Comparison of ENCODE assay signal across 1 cellular context in the genomic region with DNA sequence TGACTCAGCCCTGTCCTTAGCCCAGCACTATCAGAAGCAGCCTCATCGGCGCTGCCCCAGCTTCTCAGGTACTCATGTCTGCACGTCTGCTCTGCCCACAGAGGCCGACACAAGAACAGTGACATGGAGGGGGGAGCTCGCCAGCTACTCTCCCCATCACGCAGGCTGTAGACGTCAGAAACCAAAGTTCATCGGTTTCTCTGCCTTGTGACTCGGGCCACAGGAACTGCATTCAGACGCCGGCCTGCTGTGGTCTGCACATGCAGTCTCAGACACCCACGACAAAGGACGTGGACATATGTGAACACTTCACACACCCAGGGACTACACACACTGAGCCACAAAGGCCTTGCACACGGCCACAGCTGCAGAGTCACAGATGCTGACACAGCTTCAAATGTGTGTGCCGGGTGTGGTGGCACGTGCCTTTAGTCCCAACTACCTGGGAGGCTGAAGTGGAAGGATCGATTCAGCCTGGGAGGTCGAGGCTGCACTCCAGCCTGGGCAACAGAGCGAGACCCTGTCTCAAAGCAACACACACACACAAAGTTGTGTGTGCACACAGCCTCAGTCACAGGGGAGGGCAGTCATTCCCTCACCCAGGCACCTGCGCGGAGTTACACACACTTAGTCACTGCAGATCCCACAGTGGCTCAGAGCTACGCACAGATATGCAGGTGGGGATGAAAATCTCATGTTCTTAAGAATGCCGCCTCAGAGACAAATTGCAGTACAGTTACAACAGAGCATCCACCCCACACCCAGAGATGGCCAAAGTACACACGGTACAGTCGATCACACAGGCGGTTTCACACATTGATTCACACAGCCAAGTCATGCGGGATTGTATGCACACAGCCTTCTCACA.
TF ChIP-seq lines count a peak whose summit lies in the region.

No MANE protein-coding gene starts in this region.

TF ChIP-seq in HepG2, 621 proteins besides CTCF, POLR2A, EP300 and RAD21 (continues in another document):
- peak; percentile 92 for TF ChIP-seq SALL1 (CRISPR knock-in tag; IDR thresholded peaks at IDR 0.05)
- TF ChIP-seq ZIK1 (CRISPR knock-in tag; IDR thresholded peaks at IDR 0.05; ENCODE audit: borderline replicate concordance, low read depth): peak; percentile 66
- TF ChIP-seq, protein P1, sequence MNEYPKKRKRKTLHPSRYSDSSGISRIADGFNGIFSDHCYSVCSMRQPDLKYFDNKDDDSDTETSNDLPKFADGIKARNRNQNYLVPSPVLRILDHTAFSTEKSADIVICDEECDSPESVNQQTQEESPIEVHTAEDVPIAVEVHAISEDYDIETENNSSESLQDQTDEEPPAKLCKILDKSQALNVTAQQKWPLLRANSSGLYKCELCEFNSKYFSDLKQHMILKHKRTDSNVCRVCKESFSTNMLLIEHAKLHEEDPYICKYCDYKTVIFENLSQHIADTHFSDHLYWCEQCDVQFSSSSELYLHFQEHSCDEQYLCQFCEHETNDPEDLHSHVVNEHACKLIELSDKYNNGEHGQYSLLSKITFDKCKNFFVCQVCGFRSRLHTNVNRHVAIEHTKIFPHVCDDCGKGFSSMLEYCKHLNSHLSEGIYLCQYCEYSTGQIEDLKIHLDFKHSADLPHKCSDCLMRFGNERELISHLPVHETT (CRISPR knock-in tag; conservative IDR thresholded peaks at IDR 0.05): peak; percentile 79
- TF ChIP-seq, protein P2, sequence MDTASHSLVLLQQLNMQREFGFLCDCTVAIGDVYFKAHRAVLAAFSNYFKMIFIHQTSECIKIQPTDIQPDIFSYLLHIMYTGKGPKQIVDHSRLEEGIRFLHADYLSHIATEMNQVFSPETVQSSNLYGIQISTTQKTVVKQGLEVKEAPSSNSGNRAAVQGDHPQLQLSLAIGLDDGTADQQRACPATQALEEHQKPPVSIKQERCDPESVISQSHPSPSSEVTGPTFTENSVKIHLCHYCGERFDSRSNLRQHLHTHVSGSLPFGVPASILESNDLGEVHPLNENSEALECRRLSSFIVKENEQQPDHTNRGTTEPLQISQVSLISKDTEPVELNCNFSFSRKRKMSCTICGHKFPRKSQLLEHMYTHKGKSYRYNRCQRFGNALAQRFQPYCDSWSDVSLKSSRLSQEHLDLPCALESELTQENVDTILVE (CRISPR knock-in tag; IDR thresholded peaks at IDR 0.05): peak; percentile 24; the same call in 1 of the 2 replicates
- peak; percentile 88 for TF ChIP-seq GATAD2A (CRISPR knock-in tag; IDR thresholded peaks at IDR 0.05)
- no peak for TF ChIP-seq STAG1 (CRISPR knock-in tag; IDR thresholded peaks at IDR 0.05)
- TF ChIP-seq PAF1 (CRISPR knock-in tag; IDR thresholded peaks at IDR 0.05): no peak
- TF ChIP-seq, protein P3, sequence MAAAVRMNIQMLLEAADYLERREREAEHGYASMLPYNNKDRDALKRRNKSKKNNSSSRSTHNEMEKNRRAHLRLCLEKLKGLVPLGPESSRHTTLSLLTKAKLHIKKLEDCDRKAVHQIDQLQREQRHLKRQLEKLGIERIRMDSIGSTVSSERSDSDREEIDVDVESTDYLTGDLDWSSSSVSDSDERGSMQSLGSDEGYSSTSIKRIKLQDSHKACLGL (CRISPR knock-in tag; IDR thresholded peaks at IDR 0.05): peak; percentile 70
- TF ChIP-seq ZKSCAN8 (CRISPR knock-in tag; IDR thresholded peaks at IDR 0.05; ENCODE audit: borderline replicate concordance): no peak
- TF ChIP-seq ZNF326 (CRISPR knock-in tag; IDR thresholded peaks at IDR 0.05; ENCODE audit: borderline replicate concordance): no peak
- TF ChIP-seq, protein P4, sequence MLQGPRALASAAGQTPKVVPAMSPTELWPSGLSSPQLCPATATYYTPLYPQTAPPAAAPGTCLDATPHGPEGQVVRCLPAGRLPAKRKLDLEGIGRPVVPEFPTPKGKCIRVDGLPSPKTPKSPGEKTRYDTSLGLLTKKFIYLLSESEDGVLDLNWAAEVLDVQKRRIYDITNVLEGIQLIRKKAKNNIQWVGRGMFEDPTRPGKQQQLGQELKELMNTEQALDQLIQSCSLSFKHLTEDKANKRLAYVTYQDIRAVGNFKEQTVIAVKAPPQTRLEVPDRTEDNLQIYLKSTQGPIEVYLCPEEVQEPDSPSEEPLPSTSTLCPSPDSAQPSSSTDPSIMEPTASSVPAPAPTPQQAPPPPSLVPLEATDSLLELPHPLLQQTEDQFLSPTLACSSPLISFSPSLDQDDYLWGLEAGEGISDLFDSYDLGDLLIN (CRISPR knock-in tag; IDR thresholded peaks at IDR 0.05; ENCODE audit: borderline replicate concordance): no peak
- TF ChIP-seq ZNF703 (CRISPR knock-in tag; IDR thresholded peaks at IDR 0.05; ENCODE audit: borderline replicate concordance): no peak
- TF ChIP-seq, protein P5, sequence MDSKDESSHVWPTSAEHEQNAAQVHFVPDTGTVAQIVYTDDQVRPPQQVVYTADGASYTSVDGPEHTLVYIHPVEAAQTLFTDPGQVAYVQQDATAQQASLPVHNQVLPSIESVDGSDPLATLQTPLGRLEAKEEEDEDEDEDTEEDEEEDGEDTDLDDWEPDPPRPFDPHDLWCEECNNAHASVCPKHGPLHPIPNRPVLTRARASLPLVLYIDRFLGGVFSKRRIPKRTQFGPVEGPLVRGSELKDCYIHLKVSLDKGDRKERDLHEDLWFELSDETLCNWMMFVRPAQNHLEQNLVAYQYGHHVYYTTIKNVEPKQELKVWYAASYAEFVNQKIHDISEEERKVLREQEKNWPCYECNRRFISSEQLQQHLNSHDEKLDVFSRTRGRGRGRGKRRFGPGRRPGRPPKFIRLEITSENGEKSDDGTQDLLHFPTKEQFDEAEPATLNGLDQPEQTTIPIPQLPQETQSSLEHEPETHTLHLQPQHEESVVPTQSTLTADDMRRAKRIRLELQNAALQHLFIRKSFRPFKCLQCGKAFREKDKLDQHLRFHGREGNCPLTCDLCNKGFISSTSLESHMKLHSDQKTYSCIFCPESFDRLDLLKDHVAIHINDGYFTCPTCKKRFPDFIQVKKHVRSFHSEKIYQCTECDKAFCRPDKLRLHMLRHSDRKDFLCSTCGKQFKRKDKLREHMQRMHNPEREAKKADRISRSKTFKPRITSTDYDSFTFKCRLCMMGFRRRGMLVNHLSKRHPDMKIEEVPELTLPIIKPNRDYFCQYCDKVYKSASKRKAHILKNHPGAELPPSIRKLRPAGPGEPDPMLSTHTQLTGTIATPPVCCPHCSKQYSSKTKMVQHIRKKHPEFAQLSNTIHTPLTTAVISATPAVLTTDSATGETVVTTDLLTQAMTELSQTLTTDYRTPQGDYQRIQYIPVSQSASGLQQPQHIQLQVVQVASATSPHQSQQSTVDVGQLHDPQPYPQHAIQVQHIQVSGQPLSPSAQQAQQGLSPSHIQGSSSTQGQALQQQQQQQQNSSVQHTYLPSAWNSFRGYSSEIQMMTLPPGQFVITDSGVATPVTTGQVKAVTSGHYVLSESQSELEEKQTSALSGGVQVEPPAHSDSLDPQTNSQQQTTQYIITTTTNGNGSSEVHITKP (CRISPR knock-in tag; IDR thresholded peaks at IDR 0.05; ENCODE audit: low read depth): peak; percentile 62; the same call in 1 of the 2 replicates
- TF ChIP-seq AGO1 (IDR thresholded peaks at IDR 0.05; ENCODE audit: low read depth, low read length, poor library complexity, severe bottlenecking): no peak
- TF ChIP-seq TBX2 (CRISPR knock-in tag; IDR thresholded peaks at IDR 0.05; ENCODE audit: borderline replicate concordance): peak; percentile 81; the same call in 1 of the 2 replicates
- no peak; the same call in 1 of the 2 replicates for TF ChIP-seq PAWR (CRISPR knock-in tag; IDR thresholded peaks at IDR 0.05; ENCODE audit: borderline replicate concordance)
- TF ChIP-seq ZNF878 (CRISPR knock-in tag; IDR thresholded peaks at IDR 0.05): peak; percentile 80
- TF ChIP-seq ZNF720 (CRISPR knock-in tag; IDR thresholded peaks at IDR 0.05): no peak
- no peak for TF ChIP-seq RFX3 (CRISPR knock-in tag; IDR thresholded peaks at IDR 0.05)
- TF ChIP-seq, protein P6, sequence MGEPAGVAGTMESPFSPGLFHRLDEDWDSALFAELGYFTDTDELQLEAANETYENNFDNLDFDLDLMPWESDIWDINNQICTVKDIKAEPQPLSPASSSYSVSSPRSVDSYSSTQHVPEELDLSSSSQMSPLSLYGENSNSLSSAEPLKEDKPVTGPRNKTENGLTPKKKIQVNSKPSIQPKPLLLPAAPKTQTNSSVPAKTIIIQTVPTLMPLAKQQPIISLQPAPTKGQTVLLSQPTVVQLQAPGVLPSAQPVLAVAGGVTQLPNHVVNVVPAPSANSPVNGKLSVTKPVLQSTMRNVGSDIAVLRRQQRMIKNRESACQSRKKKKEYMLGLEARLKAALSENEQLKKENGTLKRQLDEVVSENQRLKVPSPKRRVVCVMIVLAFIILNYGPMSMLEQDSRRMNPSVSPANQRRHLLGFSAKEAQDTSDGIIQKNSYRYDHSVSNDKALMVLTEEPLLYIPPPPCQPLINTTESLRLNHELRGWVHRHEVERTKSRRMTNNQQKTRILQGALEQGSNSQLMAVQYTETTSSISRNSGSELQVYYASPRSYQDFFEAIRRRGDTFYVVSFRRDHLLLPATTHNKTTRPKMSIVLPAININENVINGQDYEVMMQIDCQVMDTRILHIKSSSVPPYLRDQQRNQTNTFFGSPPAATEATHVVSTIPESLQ (CRISPR knock-in tag; conservative IDR thresholded peaks at IDR 0.05): no peak
- TF ChIP-seq ZNF879 (CRISPR knock-in tag; IDR thresholded peaks at IDR 0.05): no peak; the same call in 1 of the 2 replicates
- peak; percentile 84 for TF ChIP-seq CREB1 (IDR thresholded peaks at IDR 0.05)
- TF ChIP-seq CREB1 (CRISPR knock-in tag; IDR thresholded peaks at IDR 0.05): peak; percentile 91
- TF ChIP-seq, protein P7, sequence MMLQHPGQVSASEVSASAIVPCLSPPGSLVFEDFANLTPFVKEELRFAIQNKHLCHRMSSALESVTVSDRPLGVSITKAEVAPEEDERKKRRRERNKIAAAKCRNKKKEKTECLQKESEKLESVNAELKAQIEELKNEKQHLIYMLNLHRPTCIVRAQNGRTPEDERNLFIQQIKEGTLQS (CRISPR knock-in tag; IDR thresholded peaks at IDR 0.05): peak; percentile 85
- TF ChIP-seq, protein P8, sequence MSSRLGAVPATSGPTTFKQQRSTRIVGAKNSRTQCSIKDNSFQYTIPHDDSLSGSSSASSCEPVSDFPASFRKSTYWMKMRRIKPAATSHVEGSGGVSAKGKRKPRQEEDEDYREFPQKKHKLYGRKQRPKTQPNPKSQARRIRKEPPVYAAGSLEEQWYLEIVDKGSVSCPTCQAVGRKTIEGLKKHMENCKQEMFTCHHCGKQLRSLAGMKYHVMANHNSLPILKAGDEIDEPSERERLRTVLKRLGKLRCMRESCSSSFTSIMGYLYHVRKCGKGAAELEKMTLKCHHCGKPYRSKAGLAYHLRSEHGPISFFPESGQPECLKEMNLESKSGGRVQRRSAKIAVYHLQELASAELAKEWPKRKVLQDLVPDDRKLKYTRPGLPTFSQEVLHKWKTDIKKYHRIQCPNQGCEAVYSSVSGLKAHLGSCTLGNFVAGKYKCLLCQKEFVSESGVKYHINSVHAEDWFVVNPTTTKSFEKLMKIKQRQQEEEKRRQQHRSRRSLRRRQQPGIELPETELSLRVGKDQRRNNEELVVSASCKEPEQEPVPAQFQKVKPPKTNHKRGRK (CRISPR knock-in tag; IDR thresholded peaks at IDR 0.05): no peak; the same call in 1 of the 2 replicates
- peak; percentile 66 for TF ChIP-seq ELF3 (CRISPR knock-in tag; IDR thresholded peaks at IDR 0.05)
- TF ChIP-seq ETV5 (CRISPR knock-in tag; IDR thresholded peaks at IDR 0.05; ENCODE audit: borderline replicate concordance): peak; percentile 74
- peak; percentile 79; the same call in 1 of the 2 replicates for TF ChIP-seq ZNF598 (CRISPR knock-in tag; IDR thresholded peaks at IDR 0.05; ENCODE audit: borderline replicate concordance)
- 0 out of 2 replicates have a peak, but pooled peaks have one; percentile 45 for TF ChIP-seq SMAD3 (CRISPR knock-in tag; IDR thresholded peaks at IDR 0.05)
- peak; percentile 43; the same call in 1 of the 2 replicates for TF ChIP-seq KLF11 (CRISPR knock-in tag; IDR thresholded peaks at IDR 0.05)
- peak; percentile 29 for TF ChIP-seq CBFB (CRISPR knock-in tag; IDR thresholded peaks at IDR 0.05)
- peak; percentile 78 for TF ChIP-seq ZNF343 (CRISPR knock-in tag; IDR thresholded peaks at IDR 0.05)
- TF ChIP-seq ATAD3A (CRISPR knock-in tag; IDR thresholded peaks at IDR 0.05): no peak
- TF ChIP-seq NONO (IDR thresholded peaks at IDR 0.05): no peak
- TF ChIP-seq NONO (CRISPR knock-in tag; conservative IDR thresholded peaks at IDR 0.05): peak; percentile 72
- no peak for TF ChIP-seq FLYWCH1 (CRISPR knock-in tag; IDR thresholded peaks at IDR 0.05)
- TF ChIP-seq, protein P9, sequence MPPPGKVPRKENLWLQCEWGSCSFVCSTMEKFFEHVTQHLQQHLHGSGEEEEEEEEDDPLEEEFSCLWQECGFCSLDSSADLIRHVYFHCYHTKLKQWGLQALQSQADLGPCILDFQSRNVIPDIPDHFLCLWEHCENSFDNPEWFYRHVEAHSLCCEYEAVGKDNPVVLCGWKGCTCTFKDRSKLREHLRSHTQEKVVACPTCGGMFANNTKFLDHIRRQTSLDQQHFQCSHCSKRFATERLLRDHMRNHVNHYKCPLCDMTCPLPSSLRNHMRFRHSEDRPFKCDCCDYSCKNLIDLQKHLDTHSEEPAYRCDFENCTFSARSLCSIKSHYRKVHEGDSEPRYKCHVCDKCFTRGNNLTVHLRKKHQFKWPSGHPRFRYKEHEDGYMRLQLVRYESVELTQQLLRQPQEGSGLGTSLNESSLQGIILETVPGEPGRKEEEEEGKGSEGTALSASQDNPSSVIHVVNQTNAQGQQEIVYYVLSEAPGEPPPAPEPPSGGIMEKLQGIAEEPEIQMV (CRISPR knock-in tag; IDR thresholded peaks at IDR 0.05; ENCODE audit: low read depth): peak; percentile 77
- TF ChIP-seq, protein P10, sequence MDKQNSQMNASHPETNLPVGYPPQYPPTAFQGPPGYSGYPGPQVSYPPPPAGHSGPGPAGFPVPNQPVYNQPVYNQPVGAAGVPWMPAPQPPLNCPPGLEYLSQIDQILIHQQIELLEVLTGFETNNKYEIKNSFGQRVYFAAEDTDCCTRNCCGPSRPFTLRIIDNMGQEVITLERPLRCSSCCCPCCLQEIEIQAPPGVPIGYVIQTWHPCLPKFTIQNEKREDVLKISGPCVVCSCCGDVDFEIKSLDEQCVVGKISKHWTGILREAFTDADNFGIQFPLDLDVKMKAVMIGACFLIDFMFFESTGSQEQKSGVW (CRISPR knock-in tag; IDR thresholded peaks at IDR 0.05; ENCODE audit: borderline replicate concordance): no peak
- TF ChIP-seq ZNF331 (CRISPR knock-in tag; IDR thresholded peaks at IDR 0.05): peak; percentile 80; the same call in 1 of the 2 replicates
